In the genomic region with DNA sequence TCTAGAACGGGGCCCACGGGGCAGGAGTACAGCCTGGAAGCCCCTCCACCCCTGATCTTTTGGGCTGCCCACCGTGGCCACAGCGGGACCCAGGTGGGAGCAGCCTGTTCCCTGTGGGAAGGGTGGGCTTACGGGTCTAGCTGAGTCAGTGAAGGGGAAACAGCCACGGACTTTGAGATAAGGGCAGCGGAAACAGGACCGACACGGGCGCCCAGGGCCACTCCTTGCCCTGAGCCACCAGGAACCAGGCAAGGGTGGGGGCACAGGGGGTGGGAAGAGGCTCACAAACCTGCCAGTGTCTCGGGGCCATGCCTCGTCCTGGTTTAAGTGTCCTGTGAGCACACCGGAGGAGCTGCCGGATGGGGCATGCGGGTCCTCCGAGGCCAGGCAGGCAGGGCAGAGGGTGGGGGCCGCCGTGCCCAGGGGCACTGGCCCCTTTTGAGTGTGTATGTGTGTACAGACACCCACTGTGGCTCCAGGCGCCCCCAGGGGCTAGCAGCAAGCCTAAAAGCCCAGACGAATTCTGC, we compare ENCODE assay signal across 17 cellular contexts. TPM values are rescaled to one million over a fixed set of nuclear protein-coding genes. Genes with fewer than 3 reads are reported as not detected.
A peak's percentile ranks its signal among the peaks of the same experiment; 100 is the strongest.
DNase-seq lines count a peak whose midpoint lies in the region; ATAC-seq and TF ChIP-seq lines count a peak whose summit lies in the region.
"Had no signal": no experiment of that assay in that cellular context is flagged by ENCODE, and none has a peak within 500 bp of the region (broad histone marks: within the 10 kb centered on the region; RNA-seq: fewer than 3 reads in every experiment).

No MANE protein-coding gene starts in this region.

- ATAC-seq in GM18861 (IDR thresholded peaks at IDR 0.05; ENCODE audit: unreplicated experiment) = no peak
- no peak for ATAC-seq in stimulated activated naive CD8-positive, alpha-beta T cell treated with anti-CD3 and anti-CD28 coated beads, Interleukin-15, Interleukin-2, amounts not matched to agents 100 U/mL and 50 U/mL, for 24 hours
- ATAC-seq in activated T-cell treated with anti-CD3 and anti-CD28 coated beads, Interleukin-2, amount 50 U/mL, for 72 hours (replicated peaks in 1 of 2) = no peak

- intact Hi-C loops in breast epithelium (cut with DNase I; ENCODE audit: low total_unique reads) = no loop called here

- H3K9me3 ChIP-seq in BE2C = no peaks in the 10 kb centered on the region
- H3K9me3 ChIP-seq in breast epithelium = no peaks in the 10 kb centered on the region

- H3K27me3 Mint-ChIP-seq in neural crest cell (ENCODE audit: low read depth) = peaks cover 3% of the 10 kb centered on the region
- no peaks in the 10 kb centered on the region for H3K27me3 Mint-ChIP-seq in activated T-cell treated with anti-CD3 and anti-CD28 coated beads, Interleukin-2, amount 50 U/mL, for 72 hours (ENCODE audit: low read depth)
- H3K27me3 Mint-ChIP-seq: CD4-positive, CD25-positive, alpha-beta regulatory T cell had no signal

- no peaks in the 10 kb centered on the region for H3K27me3 ChIP-seq in BE2C
- H3K27me3 ChIP-seq in breast epithelium = no peaks in the 10 kb centered on the region

- no peaks in the 10 kb centered on the region for H3K36me3 Mint-ChIP-seq in neural crest cell (ENCODE audit: low read depth)
- no peaks in the 10 kb centered on the region for H3K36me3 Mint-ChIP-seq in activated T-cell treated with anti-CD3 and anti-CD28 coated beads, Interleukin-2, amount 50 U/mL, for 72 hours (ENCODE audit: insufficient read depth in 2 of 2)
- H3K36me3 Mint-ChIP-seq: CD4-positive, CD25-positive, alpha-beta regulatory T cell had no signal

- TF ChIP-seq POLR2A in breast epithelium (IDR thresholded peaks at IDR 0.05) = no peak

- no peak overlapping the region for H3K4me3 ChIP-seq in BE2C (ENCODE audit: low read depth, low read length)
- H3K4me3 ChIP-seq in breast epithelium = no peak overlapping the region

- POLR2A ChIA-PET in RWPE1 (lab: Yijun Ruan, JAX; ENCODE audit: low non-redundant PET) = no interaction called here

- no peak overlapping the region for H3K27ac Mint-ChIP-seq in neural crest cell (ENCODE audit: unreplicated experiment)
- H3K27ac Mint-ChIP-seq in activated T-cell treated with anti-CD3 and anti-CD28 coated beads, Interleukin-2, amount 50 U/mL, for 72 hours = no peak overlapping the region

- H3K4me1 ChIP-seq in BE2C (peaks cover 8% of the 10 kb centered on the region), breast epithelium (peaks cover 0 to 4% of the 10 kb centered on the region in 2 donors)

- CTCF ChIA-PET in RWPE1 (lab: Yijun Ruan, JAX) = interaction anchor here (0.7 to 0.8 kb wide), 2 partner anchors 16 to 72 kb away, joined by 3 to 5 read pairs; no protein-coding TSS in a partner anchor

- peak overlapping the region; percentile 33 for H3K4me3 Mint-ChIP-seq in neural crest cell
- H3K4me3 Mint-ChIP-seq in activated T-cell treated with anti-CD3 and anti-CD28 coated beads, Interleukin-2, amount 50 U/mL, for 72 hours = no peak overlapping the region

- H3K4me1 Mint-ChIP-seq in neural crest cell = peaks cover 9% of the 10 kb centered on the region
- H3K4me1 Mint-ChIP-seq in activated T-cell treated with anti-CD3 and anti-CD28 coated beads, Interleukin-2, amount 50 U/mL, for 72 hours (ENCODE audit: low read depth) = no peaks in the 10 kb centered on the region

- 0 out of 2 replicates have a peak, but pooled peaks cover 2% of the 10 kb centered on the region for H3K36me3 ChIP-seq in BE2C
- H3K36me3 ChIP-seq in breast epithelium = no peaks in the 10 kb centered on the region

- H3K27ac ChIP-seq in RWPE1 = peak overlapping the region; percentile 80
- H3K27ac ChIP-seq in breast epithelium = peak overlapping the region; percentile 17 to 38

- DNase-seq in BE2C (peak; percentile 48), RWPE1 (ENCODE audit: low spot score) (no peak), breast epithelium (ENCODE audit: low spot score in 2 of 2) (no peak), neural crest cell (ENCODE audit: low read depth, low spot score) (no peak), middle frontal gyrus (ENCODE audit: extremely low spot score, low spot score) (no peak)
- DNase-seq in stimulated activated naive CD8-positive, alpha-beta T cell treated with anti-CD3 and anti-CD28 coated beads, Interleukin-15, Interleukin-2, amounts not matched to agents 100 U/mL and 50 U/mL, for 24 hours = no peak
- DNase-seq in activated T-cell treated with anti-CD3 and anti-CD28 coated beads, Interleukin-2, amount 50 U/mL, for 72 hours = no peak
- DNase-seq: CD4-positive, CD25-positive, alpha-beta regulatory T cell; DND-41; GF-D8; IMR-90; NCI-H1436; NCI-H2029 treated with DMSO at 0.1 percent for 48 hours; NCI-H510A treated with DMSO at 0.1 percent for 48 hours had no signal

- TF ChIP-seq CTCF in BE2C (IDR thresholded peaks at IDR 0.05; ENCODE audit: low read depth, low read length) (no peak), RWPE1 (conservative IDR thresholded peaks at IDR 0.05; ENCODE audit: low read depth) (no peak), breast epithelium (IDR thresholded peaks at IDR 0.05) (no peak), neural crest cell (conservative IDR thresholded peaks at IDR 0.05) (no peak)

- no peaks in the 10 kb centered on the region for H3K9me3 Mint-ChIP-seq in neural crest cell
- H3K9me3 Mint-ChIP-seq in activated T-cell treated with anti-CD3 and anti-CD28 coated beads, Interleukin-2, amount 50 U/mL, for 72 hours = no peaks in the 10 kb centered on the region

RNA-seq across cellular contexts. Expression of gene PVALEF, which starts 47.6 kb away (rescaled TPM):
- not detected for polyA plus RNA-seq in BE2C (2012; ENCODE audit: insufficient read depth, insufficient read length, low read depth)
- total RNA-seq in breast epithelium (not detected), neural crest cell (not detected in 2 replicates)
- total RNA-seq in activated T-cell treated with anti-CD3 and anti-CD28 coated beads, Interleukin-2, amount 50 U/mL, for 72 hours = not detected
- total RNA-seq: CD4-positive, CD25-positive, alpha-beta regulatory T cell; H1; IMR-90; RPMI7951 had no signal
- polyA plus RNA-seq: CD4-positive, CD25-positive, alpha-beta regulatory T cell; IMR-90 had no signal

RNA-seq across cellular contexts. Expression of gene AATK, which starts 48.3 kb away (rescaled TPM):
- 7.5 TPM for polyA plus RNA-seq in BE2C (2012; ENCODE audit: insufficient read depth, insufficient read length, low read depth)
- total RNA-seq in breast epithelium = under 1 TPM; under 0.01 to 0.98 (median 0.73) TPM
- total RNA-seq in neural crest cell = 6.0 and 6.7 TPM in 2 replicates
- total RNA-seq in activated T-cell treated with anti-CD3 and anti-CD28 coated beads, Interleukin-2, amount 50 U/mL, for 72 hours = under 1 TPM; 0.48 to 0.81 TPM
- total RNA-seq: CD4-positive, CD25-positive, alpha-beta regulatory T cell; RPMI7951 had no signal
